Comparison of ENCODE assay signal across 13 cellular contexts in the genomic region with DNA sequence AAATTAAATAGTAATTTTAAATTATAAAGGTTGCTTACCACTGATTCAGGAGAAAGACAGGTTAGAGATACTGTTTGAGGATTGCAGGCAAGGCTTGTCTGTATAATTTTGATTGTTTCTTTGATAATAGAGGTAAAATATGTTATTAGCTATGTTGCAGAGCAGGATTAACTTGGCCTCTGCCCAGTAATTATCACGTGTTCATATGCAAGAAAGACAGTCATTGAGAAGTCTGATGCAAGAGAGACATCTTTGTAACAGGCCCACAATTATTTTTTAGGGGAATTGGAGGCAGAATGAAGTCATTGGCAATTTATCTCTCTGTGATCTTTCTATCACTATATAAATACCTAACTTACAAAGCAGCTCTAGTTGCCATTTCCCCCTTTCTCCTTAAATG.
DNase-seq lines count a peak whose midpoint lies in the region; ATAC-seq and TF ChIP-seq lines count a peak whose summit lies in the region.
"Had no signal": no experiment of that assay in that cellular context is flagged by ENCODE, and none has a peak within 500 bp of the region (broad histone marks: within the 10 kb centered on the region; RNA-seq: fewer than 3 reads in every experiment).

No MANE protein-coding gene starts in this region.

- H3K4me3 ChIP-seq in RWPE2 (ENCODE audit: severe bottlenecking) (no peak overlapping the region), fibroblast of mammary gland (ENCODE audit: control insufficient read depth, low read depth, low read length) (no peak overlapping the region)

- H3K27ac ChIP-seq in RWPE2 (ENCODE audit: poor library complexity, severe bottlenecking) = no peak overlapping the region

- no peaks in the 10 kb centered on the region for H3K9me3 ChIP-seq in RWPE2 (ENCODE audit: severe bottlenecking)

- no peaks in the 10 kb centered on the region for H3K27me3 ChIP-seq in RWPE2 (ENCODE audit: insufficient read depth, poor library complexity, severe bottlenecking)

- peaks cover 9% of the 10 kb centered on the region for H3K4me1 ChIP-seq in RWPE2 (ENCODE audit: insufficient read depth, poor library complexity, severe bottlenecking)

- no peak for TF ChIP-seq CTCF in RWPE2 (IDR thresholded peaks at IDR 0.05; ENCODE audit: poor library complexity, severe bottlenecking)
- no peak for TF ChIP-seq CTCF in fibroblast of mammary gland (conservative IDR thresholded peaks at IDR 0.05; ENCODE audit: control insufficient read depth, insufficient read depth, low read depth, low read length)

- ATAC-seq in RWPE2 (ENCODE audit: low read depth) (peak; percentile 55), HG03432 (IDR thresholded peaks at IDR 0.05; ENCODE audit: unreplicated experiment) (no peak), GM21737 (IDR thresholded peaks at IDR 0.05; ENCODE audit: unreplicated experiment) (no peak)
- ATAC-seq: natural killer cell had no signal

- H3K36me3 ChIP-seq in RWPE2 (ENCODE audit: low read depth) = no peaks in the 10 kb centered on the region

- DNase-seq in NCI-H2196 (lab: John Stamatoyannopoulos, UW; ENCODE audit: unreplicated experiment) (peak; percentile 7), NCI-H2196 treated with DMSO at 0.1 percent for 48 hours (lab: John Stamatoyannopoulos, UW; ENCODE audit: unreplicated experiment) (no peak), RWPE2 (ENCODE audit: low spot score) (no peak), fibroblast of mammary gland (ENCODE audit: low read depth) (peak; percentile 78), stromal cell of bone marrow (ENCODE audit: low read depth) (peak; percentile 39)
- DNase-seq in central memory CD4-positive, alpha-beta T cell = no peak
- DNase-seq: ACHN; activated gamma-delta T cell treated with Interleukin-2 at 50 U/mL for 16 hours; DND-41; natural killer cell; stimulated activated naive CD4-positive, alpha-beta T cell treated with Interleukin-2 at 50 U/mL for 16 hours had no signal

Comparison
In these comparisons a context has a peak if more than half of its experiments do, and no peak if none do; other contexts are left out.
1. DNase-seq: peak in NCI-H2196 (single experiment), fibroblast of mammary gland (single experiment) and stromal cell of bone marrow (single experiment); none in NCI-H2196 treated with DMSO at 0.1 percent for 48 hours (single experiment), RWPE2 (single experiment) and central memory CD4-positive, alpha-beta T cell (single experiment).